Comparison of ENCODE assay signal across 7 cellular contexts in the genomic region with DNA sequence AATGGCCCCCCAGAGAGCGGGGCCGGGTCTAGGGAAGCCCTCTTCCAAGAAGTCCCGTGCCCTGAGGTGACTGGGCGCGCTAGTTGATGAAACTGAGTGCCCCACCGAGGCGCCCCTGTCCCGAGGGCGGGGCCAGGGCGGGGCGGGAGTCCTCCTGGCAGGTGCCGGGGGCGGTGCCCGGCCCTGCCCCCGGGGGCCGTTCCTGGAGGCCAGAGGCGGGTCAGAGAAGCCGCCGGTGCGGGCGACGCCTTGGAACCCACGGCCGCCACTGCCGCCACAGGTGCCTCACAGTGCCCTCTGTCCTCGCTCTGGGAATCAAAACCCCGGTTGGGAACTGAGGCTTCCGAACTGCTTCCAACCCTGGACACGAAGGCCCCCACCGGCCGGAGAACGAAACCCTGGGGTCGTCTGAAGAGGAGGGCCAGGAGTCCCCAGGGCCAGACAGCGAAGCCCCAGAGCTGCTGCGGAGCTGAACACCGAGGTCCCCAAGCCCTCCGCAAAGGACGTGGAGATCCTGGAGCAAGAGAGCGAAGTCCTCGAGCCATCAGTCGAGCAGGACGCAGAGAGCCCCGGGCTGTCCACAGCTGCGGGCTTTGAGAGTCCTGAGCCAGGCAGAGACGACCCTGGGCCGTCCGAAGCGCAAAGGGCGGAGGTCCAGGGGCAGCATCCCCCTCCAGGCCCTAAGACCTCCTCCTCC. TPM values are rescaled to one million over a fixed set of nuclear protein-coding genes. Genes with fewer than 3 reads are reported as not detected.
DNase-seq lines count a peak whose midpoint lies in the region; ATAC-seq and TF ChIP-seq lines count a peak whose summit lies in the region.

A gene (plus strand): TSS at position 252 of the 697 bp plus-strand sequence. CDS start 524 bp downstream, outside the sequence.

- TF ChIP-seq CTCF in GM13976 (IDR thresholded peaks at IDR 0.05; ENCODE audit: borderline replicate concordance, control extremely low read depth, extremely low read depth, insufficient read depth, missing control alignments) = no peak
- no peak for TF ChIP-seq CTCF in WI38 (IDR thresholded peaks at IDR 0.05; ENCODE audit: low read depth, low read length)
- TF ChIP-seq CTCF in vagina (IDR thresholded peaks at IDR 0.05) = no peak

- ATAC-seq in naive thymus-derived CD4-positive, alpha-beta T cell = peak; percentile 2

- H3K4me1 ChIP-seq in naive thymus-derived CD4-positive, alpha-beta T cell (ENCODE audit: control insufficient read depth in 2 of 2, insufficient read depth in 2 of 2, low read length in 2 of 2) = peaks cover 9 to 18% of the 10 kb centered on the region in 2 donors
- H3K4me1 ChIP-seq in vagina = peaks cover 33% of the 10 kb centered on the region

- TF ChIP-seq POLR2A in vagina (IDR thresholded peaks at IDR 0.05) = no peak

- H3K27ac ChIP-seq in epithelial cell of prostate = peak within 1 kb of the TSS; percentile 79
- peak within 1 kb of the TSS; percentile 50 for H3K27ac ChIP-seq in naive thymus-derived CD4-positive, alpha-beta T cell (ENCODE audit: low read depth, low read length)
- peak within 1 kb of the TSS; percentile 93 for H3K27ac ChIP-seq in vagina

- no peaks in the 10 kb centered on the region for H3K9me3 Mint-ChIP-seq in IgD-negative memory B cell
- peaks cover 0 to 1% (median 0%) of the 10 kb centered on the region in 11 donors for H3K9me3 Mint-ChIP-seq in naive thymus-derived CD4-positive, alpha-beta T cell

- no peaks in the 10 kb centered on the region for H3K27me3 ChIP-seq in naive thymus-derived CD4-positive, alpha-beta T cell (ENCODE audit: control insufficient read depth in 2 of 2, insufficient read depth in 2 of 2, low read length in 2 of 2)
- H3K27me3 ChIP-seq in vagina = no peaks in the 10 kb centered on the region

- no peaks in the 10 kb centered on the region for H3K36me3 ChIP-seq in naive thymus-derived CD4-positive, alpha-beta T cell (ENCODE audit: control insufficient read depth in 2 of 3, insufficient read depth in 3 of 3, low read length in 3 of 3)
- no peaks in the 10 kb centered on the region for H3K36me3 ChIP-seq in vagina

- in situ Hi-C loops in GM13976 (cut with MboI; ENCODE audit: low sequenced_read_pairs, unreplicated experiment) = loop anchor here (5.0 to 25.0 kb wide), 2 partner anchors 190 to 460 kb away; no protein-coding TSS in a partner anchor

- DNase-seq in GM13976 (ENCODE audit: low spot score) (peak; percentile 70), epithelial cell of prostate (ENCODE audit: low read depth, low spot score) (no peak), vagina (ENCODE audit: extremely low spot score in 2 of 2) (no peak), SW 1271 (lab: John Stamatoyannopoulos, UW) (no peak)
- peak in 2 of 9 donors; percentile 16 to 63 for DNase-seq in naive thymus-derived CD4-positive, alpha-beta T cell

- H3K4me1 Mint-ChIP-seq in IgD-negative memory B cell = peaks cover 5% of the 10 kb centered on the region in 3 donors
- peaks cover 7 to 24% (median 10%) of the 10 kb centered on the region in 7 donors for H3K4me1 Mint-ChIP-seq in naive thymus-derived CD4-positive, alpha-beta T cell

- POLR2A ChIA-PET in naive thymus-derived CD4-positive, alpha-beta T cell (lab: Charles Lee) = interaction anchor here (0.6 to 2.5 kb wide), 5 partner anchors 19 to 148 kb away, joined by 3 to 10 read pairs (median 3); a partner anchor contains a TSS

- H3K4me3 ChIP-seq in WI38 (ENCODE audit: low read depth, low read length) = peak within 1 kb of the TSS; percentile 74
- H3K4me3 ChIP-seq in naive thymus-derived CD4-positive, alpha-beta T cell (ENCODE audit: low read length) = peak within 1 kb of the TSS; percentile 91
- H3K4me3 ChIP-seq in vagina = peak within 1 kb of the TSS; percentile 60 to 67

- H3K27me3 Mint-ChIP-seq in IgD-negative memory B cell = no peaks in the 10 kb centered on the region
- H3K27me3 Mint-ChIP-seq in naive thymus-derived CD4-positive, alpha-beta T cell = peaks cover 0 to 10% (median 0%) of the 10 kb centered on the region in 5 donors

- H3K4me3 Mint-ChIP-seq in IgD-negative memory B cell = peak within 1 kb of the TSS; percentile 85 to 97 (median 90)
- peak within 1 kb of the TSS; percentile 87 to 99 (median 93) for H3K4me3 Mint-ChIP-seq in naive thymus-derived CD4-positive, alpha-beta T cell

- intact Hi-C loops in naive thymus-derived CD4-positive, alpha-beta T cell (cut with micrococcal nuclease) = loop anchor here (1.0 to 5.0 kb wide), 10 partner anchors 9 to 615 kb away; a partner anchor contains a TSS
- intact Hi-C loops in vagina (cut with DNase I) = loop anchor here (5.0 kb wide), 1 partner anchor 65 kb away; a partner anchor contains a TSS

- peaks cover 1% of the 10 kb centered on the region for H3K36me3 Mint-ChIP-seq in IgD-negative memory B cell
- H3K36me3 Mint-ChIP-seq in naive thymus-derived CD4-positive, alpha-beta T cell = no peaks in the 10 kb centered on the region

- H3K9me3 ChIP-seq in naive thymus-derived CD4-positive, alpha-beta T cell (ENCODE audit: control insufficient read depth in 2 of 3, low read length in 3 of 3) = no peaks in the 10 kb centered on the region
- H3K9me3 ChIP-seq in vagina = no peaks in the 10 kb centered on the region

- peak within 1 kb of the TSS in 1 of 3 donors; percentile 78 for H3K27ac Mint-ChIP-seq in IgD-negative memory B cell
- peak within 1 kb of the TSS in 5 of 9 donors; percentile 66 to 89 (median 82) for H3K27ac Mint-ChIP-seq in naive thymus-derived CD4-positive, alpha-beta T cell

- CTCF ChIA-PET in naive thymus-derived CD4-positive, alpha-beta T cell (lab: Charles Lee) = interaction anchor here (0.6 to 3.8 kb wide), 8 partner anchors 9 to 193 kb away, joined by 3 to 22 read pairs (median 4); a partner anchor contains a TSS

RNA-seq across cellular contexts. Expression of the gene that starts here (rescaled TPM):
- 0.16 TPM for polyA plus RNA-seq in IgD-negative memory B cell
- total RNA-seq in naive thymus-derived CD4-positive, alpha-beta T cell = 1 to 10 TPM in 2 of 5 experiments, under 1 TPM in 3; 0.58 to 1.9 (median 0.91) TPM
- under 1 TPM; 0.18 to 0.19 TPM for polyA plus RNA-seq in naive thymus-derived CD4-positive, alpha-beta T cell
- 2.7 TPM for total RNA-seq in vagina
